In the genomic region with DNA sequence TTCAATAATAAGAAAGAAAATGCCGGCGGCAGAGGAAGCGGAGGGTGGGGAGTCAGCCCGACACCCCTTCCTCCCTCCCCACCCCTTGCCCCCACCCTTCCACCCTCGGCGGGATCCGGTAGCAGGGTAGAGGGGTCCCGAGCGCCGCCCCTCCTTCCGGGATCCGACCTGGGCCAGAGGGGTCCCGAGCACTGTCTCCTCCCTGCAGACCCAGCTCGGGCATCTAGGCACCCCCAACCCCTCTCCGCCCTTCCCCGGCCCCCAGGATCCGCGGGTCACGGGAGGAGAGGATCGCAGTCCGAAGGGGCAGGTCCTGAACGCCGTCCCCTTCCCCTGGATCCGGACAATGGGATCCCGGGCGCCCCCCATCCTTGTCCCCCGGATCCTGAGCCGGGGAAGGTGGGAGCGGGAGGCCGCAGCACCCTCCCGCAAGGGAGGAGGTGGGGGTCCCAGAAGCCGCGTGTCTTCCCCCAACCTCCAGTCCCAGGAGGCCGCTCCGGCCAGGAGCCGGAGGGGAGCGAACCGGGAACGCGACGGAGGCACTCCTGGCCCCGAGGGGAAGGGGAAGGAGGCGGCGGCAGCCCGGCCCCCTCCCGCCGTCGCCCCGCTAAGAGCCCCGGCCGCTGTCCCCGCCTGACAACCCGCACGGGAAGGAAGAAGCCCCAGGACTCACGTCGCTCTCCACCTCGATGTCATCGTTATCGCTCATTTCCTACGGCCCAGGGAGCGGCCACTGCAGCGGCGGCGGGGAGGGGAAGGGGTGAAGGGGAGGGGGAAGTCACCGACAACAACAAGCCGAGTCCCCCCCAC, we compare ENCODE assay signal across 8 cellular contexts. TPM values are rescaled to one million over a fixed set of nuclear protein-coding genes. Genes with fewer than 3 reads are reported as not detected.
DNase-seq lines count a peak whose midpoint lies in the region; ATAC-seq, FAIRE-seq and TF ChIP-seq lines count a peak whose summit lies in the region.

No MANE protein-coding gene starts in this region.

- POLR2A ChIA-PET in GM12878 (lab: Charles Lee), result no interaction called here

- H4K20me1 ChIP-seq in SU-DHL-6 (ENCODE audit: low read depth, low read length) (peaks cover 8% of the 10 kb centered on the region; the same call in 1 of the 2 replicates), GM12878 (ENCODE audit: control insufficient read depth, insufficient read depth) (no peaks in the 10 kb centered on the region)

- H3K9me2 ChIP-seq in SU-DHL-6 (replicated peaks; ENCODE audit: insufficient read depth, low read length), result no peaks in the 10 kb centered on the region

- peaks cover 9% of the 10 kb centered on the region; the same call in 1 of the 2 replicates for H3F3A ChIP-seq in SU-DHL-6 (ENCODE audit: insufficient read depth)

- H3K27ac ChIP-seq in SU-DHL-6 (ENCODE audit: low read depth, low read length) (peak overlapping the region; percentile 60), GM12878 (ENCODE audit: control insufficient read depth, insufficient read depth) (peak overlapping the region; percentile 82)

- H3K4me3 ChIP-seq in HFF-Myc (replicated peaks; ENCODE audit: low read depth, low read length) (peak overlapping the region; percentile 97), SU-DHL-6 (ENCODE audit: insufficient read depth, low read length, poor library complexity, severe bottlenecking) (peak overlapping the region; percentile 97), GM12878 (peak overlapping the region; percentile 91), kidney epithelial cell (ENCODE audit: low read depth, low read length) (peak overlapping the region; percentile 90)

- no peak for FAIRE-seq in GM12878 (lab: Jason Lieb, UNC)

- H3K9ac ChIP-seq in SU-DHL-6 (ENCODE audit: low read length) (peak overlapping the region; percentile 94), GM12878 (ENCODE audit: control insufficient read depth, insufficient read depth, low read length) (peak overlapping the region; percentile 81)

- peak; percentile 58 for ATAC-seq in GM12878

- H3K36me3 ChIP-seq in SU-DHL-6 (ENCODE audit: low read length) (peaks cover 7% of the 10 kb centered on the region; the same call in 1 of the 2 replicates), GM12878 (ENCODE audit: control insufficient read depth in 2 of 2, insufficient read depth in 2 of 2, low read length in 1 of 2) (peaks cover 0 to 4% of the 10 kb centered on the region in 2 experiments; a peak in 1 of 4 replicates), kidney epithelial cell (ENCODE audit: control insufficient read depth, insufficient read depth, low read length) (no peaks in the 10 kb centered on the region)

- BruUV-seq in GM12878 (replicated peaks; lab: Mats Ljungman, UMichigan), result no TSS peak

- H3K4me2 ChIP-seq in SU-DHL-6 (ENCODE audit: low read depth, low read length, poor library complexity, severe bottlenecking), result peak overlapping the region; percentile 100
- H3K4me2 ChIP-seq in GM12878 (ENCODE audit: control insufficient read depth, insufficient read depth), result peak overlapping the region; percentile 48; the same call in 1 of the 2 replicates

- intact Hi-C loops in GM12878 (cut with micrococcal nuclease; ENCODE audit: unreplicated experiment), result loop anchor here (2.0 to 5.0 kb wide), 2 partner anchors 57 to 115 kb away; partner anchors contain the start of gene FNTB

- H3K79me2 ChIP-seq in SU-DHL-6 (ENCODE audit: insufficient read depth, low read length) (peaks cover 49% of the 10 kb centered on the region), GM12878 (ENCODE audit: control insufficient read depth, insufficient read depth, low read length) (peaks cover 51% of the 10 kb centered on the region)

- CTCF ChIA-PET in GM12878 (lab: Yijun Ruan, JAX), result no interaction called here

- TF ChIP-seq POLR2A in GM12878 (IDR thresholded peaks at IDR 0.05; ENCODE audit: low read depth, low read length), result no peak

- H3K9me3 ChIP-seq in SU-DHL-6 (ENCODE audit: insufficient read depth, low read length) (no peaks in the 10 kb centered on the region), GM12878 (replicated peaks; ENCODE audit: control insufficient read depth, insufficient read depth, low read length) (no peaks in the 10 kb centered on the region)

- H3K27me3 ChIP-seq in SU-DHL-6 (ENCODE audit: low read length) (no peaks in the 10 kb centered on the region), GM12878 (replicated peaks in 1 of 2; ENCODE audit: control insufficient read depth in 2 of 2, insufficient read depth in 2 of 2, low read length in 1 of 2) (no peaks in the 10 kb centered on the region), kidney epithelial cell (ENCODE audit: control insufficient read depth, insufficient read depth, low read length) (no peaks in the 10 kb centered on the region)

- TF ChIP-seq CTCF in HFF-Myc (IDR thresholded peaks at IDR 0.05; ENCODE audit: low read depth, low read length, missing control alignments) (no peak), SU-DHL-6 (IDR thresholded peaks at IDR 0.05; ENCODE audit: insufficient read depth, low read length, poor library complexity, severe bottlenecking) (no peak), GM12878 (IDR thresholded peaks at IDR 0.05 in 2 of 3, conservative IDR thresholded peaks at IDR 0.05 in 1 of 3; ENCODE audit: control insufficient read depth in 2 of 3, extremely low read depth in 1 of 3, insufficient read depth in 1 of 3, low read depth in 3 of 3, low read length in 3 of 3) (no peak), kidney epithelial cell (IDR thresholded peaks at IDR 0.05; ENCODE audit: insufficient read depth, low read length, poor library complexity, severe bottlenecking) (no peak)

- TF ChIP-seq EP300 in GM12878 (IDR thresholded peaks at IDR 0.05; ENCODE audit: borderline replicate concordance in 1 of 2, control insufficient read depth in 1 of 2, low read depth in 2 of 2, low read length in 2 of 2), result no peak

- H2AFZ ChIP-seq in SU-DHL-6 (ENCODE audit: low read depth, low read length, severe bottlenecking) (peak overlapping the region; percentile 75), GM12878 (ENCODE audit: control insufficient read depth, low read depth, low read length) (peak overlapping the region; percentile 53)

- DNase-seq in AG20443 (ENCODE audit: low spot score) (peak; percentile 29), HFF-Myc (ENCODE audit: extremely low read depth, low read depth) (no peak), GM12878 (ENCODE audit: low read depth, low spot score) (no peak), kidney epithelial cell (ENCODE audit: low read depth) (no peak), NCI-H1417 treated with DMSO at 0.1 percent for 48 hours (lab: John Stamatoyannopoulos, UW) (no peak), DMS79 treated with DMSO at 0.1 percent for 48 hours (lab: John Stamatoyannopoulos, UW) (no peak)
- DNase-seq in stimulated activated CD4-positive, alpha-beta T cell treated with anti-CD3 and anti-CD28 coated beads, Interleukin-2, amount 100 ng/mL, for 48 hours, result peak; percentile 3 to 19

- RAD21 ChIA-PET in GM12878 (lab: Charles Lee; ENCODE audit: unreplicated experiment), result interaction anchor here (0.8 to 1.6 kb wide), 5 partner anchors 67 to 723 kb away, joined by 3 to 6 read pairs (median 3); partner anchors contain the start of gene FNTB

- SMC1A ChIA-PET in GM12878 (lab: Charles Lee; ENCODE audit: uncharacterized antibody, unreplicated experiment), result interaction anchor here (1.0 to 1.4 kb wide), 3 partner anchors 14 to 115 kb away, joined by 3 to 4 read pairs (median 4); partner anchors contain the start of gene FNTB

- H3K4me1 ChIP-seq in GM12878 (ENCODE audit: control insufficient read depth, insufficient read depth, low read length), result peaks cover 9% of the 10 kb centered on the region

- WGBS in GM12878 (ENCODE audit: insufficient coverage, insufficient replicate concordance, low lambda C conversion rate, missing lambda C conversion rate), result under 1% methylated on average over 34 of the region's 66 CpGs

- in situ Hi-C loops in GM12878 (cut with MboI), result no loop called here

- no peak for TF ChIP-seq RAD21 in GM12878 (IDR thresholded peaks at IDR 0.05; ENCODE audit: insufficient read depth, low read depth, low read length)

TF ChIP-seq in GM12878, 131 proteins besides CTCF, POLR2A, EP300 and RAD21 (continues in another document):
- TF ChIP-seq LARP7 (IDR thresholded peaks at IDR 0.05) (peak; percentile 32; the same call in 1 of the 2 replicates), DPF2 (IDR thresholded peaks at IDR 0.05) (0 out of 2 replicates have a peak, but pooled peaks have one; percentile 37), MXI1 (IDR thresholded peaks at IDR 0.05; ENCODE audit: low read depth, low read length) (peak; percentile 0; the same call in 1 of the 2 replicates)
- TF ChIP-seq, protein P1, sequence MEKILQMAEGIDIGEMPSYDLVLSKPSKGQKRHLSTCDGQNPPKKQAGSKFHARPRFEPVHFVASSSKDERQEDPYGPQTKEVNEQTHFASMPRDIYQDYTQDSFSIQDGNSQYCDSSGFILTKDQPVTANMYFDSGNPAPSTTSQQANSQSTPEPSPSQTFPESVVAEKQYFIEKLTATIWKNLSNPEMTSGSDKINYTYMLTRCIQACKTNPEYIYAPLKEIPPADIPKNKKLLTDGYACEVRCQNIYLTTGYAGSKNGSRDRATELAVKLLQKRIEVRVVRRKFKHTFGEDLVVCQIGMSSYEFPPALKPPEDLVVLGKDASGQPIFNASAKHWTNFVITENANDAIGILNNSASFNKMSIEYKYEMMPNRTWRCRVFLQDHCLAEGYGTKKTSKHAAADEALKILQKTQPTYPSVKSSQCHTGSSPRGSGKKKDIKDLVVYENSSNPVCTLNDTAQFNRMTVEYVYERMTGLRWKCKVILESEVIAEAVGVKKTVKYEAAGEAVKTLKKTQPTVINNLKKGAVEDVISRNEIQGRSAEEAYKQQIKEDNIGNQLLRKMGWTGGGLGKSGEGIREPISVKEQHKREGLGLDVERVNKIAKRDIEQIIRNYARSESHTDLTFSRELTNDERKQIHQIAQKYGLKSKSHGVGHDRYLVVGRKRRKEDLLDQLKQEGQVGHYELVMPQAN (conservative IDR thresholded peaks at IDR 0.05), result peak; percentile 60

RNA-seq across cellular contexts. Expression of gene MAX, which starts 0.5 kb away (rescaled TPM):
- total RNA-seq in GM12878 (2013; cell fraction: nucleolus; rRNA removed), result 68.3 and 69.5 TPM in 2 replicates
- total RNA-seq in GM12878 (2014; rRNA removed) (65.1 and 79.8 TPM in 2 replicates), GM12878 (2014; rRNA removed; fragmentation: Illumina TruSeq; extraction: Trizol) (56.0 and 60.7 TPM in 2 replicates), GM12878 (2021) (114 and 122 TPM in 2 replicates), kidney epithelial cell (59.5 and 60.0 TPM in 2 replicates)
- polyA plus RNA-seq in GM12878 (2011; ENCODE audit: low read depth), result 29.9 TPM
- polyA plus RNA-seq in GM12878 (2011; rRNA removed) (72.3 and 77.3 TPM in 2 replicates), GM12878 (2014; fragmentation: Illumina TruSeq; extraction: Trizol) (66.0 and 85.4 TPM in 2 replicates), GM12878 (2014; fragmentation: Nextera tagmentation; extraction: Ambion mirVana) (10 to 100 TPM; 21.5 to 37.2 TPM), GM12878 (2014; rRNA removed) (83.6 and 88.6 TPM in 2 replicates), GM12878 (2016; fragmentation: Nextera tagmentation; extraction: Ambion mirVana) (10 to 100 TPM; 66.6 to 68.3 TPM)
- polyA plus RNA-seq in GM12878 (2011; cell fraction: cytosol; rRNA removed), result 68.0 and 83.7 TPM in 2 replicates
- polyA plus RNA-seq in GM12878 (2011; cell fraction: nucleus; rRNA removed), result 87.7 and 110 TPM in 2 replicates
- 45.5 and 47.8 TPM in 2 replicates for polyA plus RNA-seq in GM12878 (2012)
- polyA minus RNA-seq in GM12878 (2011; rRNA and poly(A)+ RNA removed), result 50.9 and 58.2 TPM in 2 replicates
- 18.9 and 22.6 TPM in 2 replicates for polyA minus RNA-seq in GM12878 (2011; cell fraction: cytosol; rRNA and poly(A)+ RNA removed)
- polyA minus RNA-seq in GM12878 (2011; cell fraction: nucleus; rRNA and poly(A)+ RNA removed), result 37.0 and 57.1 TPM in 2 replicates

Comparison
In these comparisons a context has a peak if more than half of its experiments do, and no peak if none do; other contexts are left out.
1. DNase-seq: peak in AG20443 (single experiment) and stimulated activated CD4-positive, alpha-beta T cell treated with anti-CD3 and anti-CD28 coated beads, Interleukin-2, amount 100 ng/mL, for 48 hours (2 of 2); none in HFF-Myc (single experiment), GM12878 (single experiment), kidney epithelial cell (single experiment), NCI-H1417 treated with DMSO at 0.1 percent for 48 hours (single experiment) and DMS79 treated with DMSO at 0.1 percent for 48 hours (single experiment).
2. Peak in every context shown above with its lines, with median percentiles within 50 percentile points of each other: H3K4me3 ChIP-seq.